In genomic region chr14:87615822-87616679, GRCh38 we compare ENCODE assay signal across 8 cellular contexts.
DNase-seq lines count a peak whose midpoint lies in the region; ATAC-seq and TF ChIP-seq lines count a peak whose summit lies in the region.

No MANE protein-coding gene starts in this region.

- peak; percentile 80 for TF ChIP-seq CTCF in BE2C (IDR thresholded peaks at IDR 0.05; ENCODE audit: low read depth, low read length)
- peak; percentile 80 for TF ChIP-seq CTCF in foreskin keratinocyte (conservative IDR thresholded peaks at IDR 0.05)
- peak; percentile 90 for TF ChIP-seq CTCF in progenitor cell of endocrine pancreas (IDR thresholded peaks at IDR 0.05; ENCODE audit: unreplicated experiment)

- H3K27me3 Mint-ChIP-seq in progenitor cell of endocrine pancreas, result no peaks in the 10 kb centered on the region

- no peaks in the 10 kb centered on the region for H3K9me3 ChIP-seq in BE2C

- no peaks in the 10 kb centered on the region for H3K36me3 ChIP-seq in BE2C

- no peak overlapping the region for H3K4me3 Mint-ChIP-seq in progenitor cell of endocrine pancreas (ENCODE audit: low read depth)

- DNase-seq in BE2C, result peak; percentile 57
- DNase-seq in NCI-H1930 (lab: John Stamatoyannopoulos, UW), result peak; percentile 10 to 50
- peak; percentile 56 for DNase-seq in activated CD8-positive, alpha-beta memory T cell treated with anti-CD3 and anti-CD28 coated beads for 24 hours
- DNase-seq in foreskin keratinocyte, result peak; percentile 28 to 58
- DNase-seq in progenitor cell of endocrine pancreas (ENCODE audit: low spot score, unreplicated experiment), result peak; percentile 54

- H3K27ac Mint-ChIP-seq in progenitor cell of endocrine pancreas, result no peak overlapping the region

- H3K27me3 ChIP-seq in BE2C (no peaks in the 10 kb centered on the region), foreskin keratinocyte (no peaks in the 10 kb centered on the region)

- H3K4me3 ChIP-seq in BE2C (ENCODE audit: low read depth, low read length), result no peak overlapping the region

- no peak for TF ChIP-seq POLR2A in GM18505 (IDR thresholded peaks at IDR 0.05; ENCODE audit: borderline replicate concordance, extremely low read depth, insufficient read depth, insufficient read length)

- ATAC-seq in GM18505 (IDR thresholded peaks at IDR 0.05; ENCODE audit: unreplicated experiment) (peak; percentile 88), HG02870 (IDR thresholded peaks at IDR 0.05; ENCODE audit: unreplicated experiment) (peak; percentile 83), foreskin keratinocyte (peak; percentile 89), GM21526 (IDR thresholded peaks at IDR 0.05; ENCODE audit: low FRiP score, unreplicated experiment) (no peak)

- H3K9me3 Mint-ChIP-seq in progenitor cell of endocrine pancreas (ENCODE audit: low read depth), result peaks cover 15% of the 10 kb centered on the region

- H3K27ac ChIP-seq in foreskin keratinocyte, result no peak overlapping the region

- H3K4me1 ChIP-seq in BE2C (no peaks in the 10 kb centered on the region), foreskin keratinocyte (no peaks in the 10 kb centered on the region)

- peaks cover 5% of the 10 kb centered on the region for H3K4me1 Mint-ChIP-seq in progenitor cell of endocrine pancreas (ENCODE audit: low read depth)

- peaks cover 5% of the 10 kb centered on the region for H3K36me3 Mint-ChIP-seq in progenitor cell of endocrine pancreas (ENCODE audit: insufficient read depth)
